ENCODE assay signal across 17 cellular contexts in the genomic region with DNA sequence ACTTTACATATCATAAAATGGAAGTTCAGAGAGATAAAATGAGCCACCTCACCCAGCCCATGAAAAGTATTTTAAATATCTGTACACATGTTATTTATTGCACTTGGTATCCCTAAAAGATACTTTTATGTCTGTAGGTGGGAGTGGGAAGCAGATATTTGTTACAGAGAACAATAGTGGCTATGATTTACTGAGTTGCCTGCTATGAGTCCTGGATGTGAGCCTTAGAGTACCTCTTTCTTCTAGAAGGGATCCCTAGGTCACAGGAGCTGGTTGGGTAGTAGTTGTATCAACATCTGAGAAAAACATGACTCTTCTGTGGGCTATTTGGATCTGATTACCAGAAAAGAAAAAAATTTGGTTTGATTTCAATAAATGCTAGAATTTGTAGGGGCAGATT. TPM values are rescaled to one million over a fixed set of nuclear protein-coding genes. Genes with fewer than 3 reads are reported as not detected.
A peak's percentile ranks its signal among the peaks of the same experiment; 100 is the strongest.
DNase-seq lines count a peak whose midpoint lies in the region; TF ChIP-seq lines count a peak whose summit lies in the region.
"Had no signal": no experiment of that assay in that cellular context is flagged by ENCODE, and none has a peak within 500 bp of the region (broad histone marks: within the 10 kb centered on the region; RNA-seq: fewer than 3 reads in every experiment).

No MANE protein-coding gene starts in this region.

- TF ChIP-seq POLR2A in uterus (IDR thresholded peaks at IDR 0.05), result no peak

- DNase-seq in SK-N-MC (ENCODE audit: low read depth, low spot score) (no peak), mesothelial cell of epicardium (ENCODE audit: low spot score in 2 of 2, unreplicated experiment in 2 of 2) (no peak), uterus (no peak), NCI-H526 (lab: John Stamatoyannopoulos, UW) (no peak), amygdala (lab: John Stamatoyannopoulos, UW) (no peak)
- DNase-seq in activated T-helper 2 cell treated with anti-CD3 and anti-CD28 coated beads, Interferon-gamma antibody, Interleukin-2, Interleukin-4, amounts not matched to agents 10 μg/mL and 5 μg/mL and 100 μg/mL, durations not matched to agents 14 hours and 24 hours and 36 hours (ENCODE audit: low spot score), result no peak
- DNase-seq: DMS 273 treated with DMSO at 0.1 percent for 48 hours, IMR-90, NCI-H1436 treated with DMSO at 0.1 percent for 48 hours, NCI-H2029 treated with DMSO at 0.1 percent for 48 hours, NCI-H82, PC-3, SIG-M5 had no signal

- H3K4me1 ChIP-seq in uterus, result no peaks in the 10 kb centered on the region
- H3K4me1 ChIP-seq: HAP-1 had no signal

- H3K9me3 Mint-ChIP-seq in brain (peaks cover 0 to 6% (median 0%) of the 10 kb centered on the region in 5 experiments), mesothelial cell of epicardium (no peaks in the 10 kb centered on the region)
- no peaks in the 10 kb centered on the region for H3K9me3 Mint-ChIP-seq in activated T-helper 2 cell treated with anti-CD3 and anti-CD28 coated beads, Interferon-gamma antibody, Interleukin-2, Interleukin-4, amounts not matched to agents 10 μg/mL and 5 μg/mL and 100 μg/mL, durations not matched to agents 14 hours and 24 hours and 36 hours

- H3K4me1 Mint-ChIP-seq in brain (peaks cover 15% of the 10 kb centered on the region), mesothelial cell of epicardium (peaks cover 26% of the 10 kb centered on the region)
- H3K4me1 Mint-ChIP-seq in activated T-helper 2 cell treated with anti-CD3 and anti-CD28 coated beads, Interferon-gamma antibody, Interleukin-2, Interleukin-4, amounts not matched to agents 10 μg/mL and 5 μg/mL and 100 μg/mL, durations not matched to agents 14 hours and 24 hours and 36 hours (ENCODE audit: low read depth), result peaks cover 4% of the 10 kb centered on the region

- H3K4me3 ChIP-seq in SK-N-MC (peak overlapping the region; percentile 63), uterus (no peak overlapping the region)
- H3K4me3 ChIP-seq: HAP-1 had no signal

- H3K27ac Mint-ChIP-seq in brain, result peak overlapping the region in 3 of 5 experiments; percentile 16 to 57 (median 16)
- H3K27ac Mint-ChIP-seq in mesothelial cell of epicardium, result peak overlapping the region; percentile 90
- H3K27ac Mint-ChIP-seq in activated T-helper 2 cell treated with anti-CD3 and anti-CD28 coated beads, Interferon-gamma antibody, Interleukin-2, Interleukin-4, amounts not matched to agents 10 μg/mL and 5 μg/mL and 100 μg/mL, durations not matched to agents 14 hours and 24 hours and 36 hours, result no peak overlapping the region
- H3K27ac Mint-ChIP-seq: CD14-positive monocyte had no signal

- no peak for TF ChIP-seq CTCF in brain (conservative IDR thresholded peaks at IDR 0.05)
- TF ChIP-seq CTCF in mesothelial cell of epicardium (IDR thresholded peaks at IDR 0.05; ENCODE audit: unreplicated experiment), result no peak
- no peak for TF ChIP-seq CTCF in uterus (IDR thresholded peaks at IDR 0.05)

- H3K9ac ChIP-seq in SK-N-MC (ENCODE audit: insufficient read length), result peak overlapping the region; percentile 48

- no peaks in the 10 kb centered on the region for H3K9me3 ChIP-seq in SK-N-MC (ENCODE audit: low read depth, low read length)
- H3K9me3 ChIP-seq in uterus, result no peaks in the 10 kb centered on the region
- H3K9me3 ChIP-seq: HAP-1 had no signal

- H3K36me3 Mint-ChIP-seq in brain, result no peaks in the 10 kb centered on the region
- no peaks in the 10 kb centered on the region for H3K36me3 Mint-ChIP-seq in mesothelial cell of epicardium
- H3K36me3 Mint-ChIP-seq in activated T-helper 2 cell treated with anti-CD3 and anti-CD28 coated beads, Interferon-gamma antibody, Interleukin-2, Interleukin-4, amounts not matched to agents 10 μg/mL and 5 μg/mL and 100 μg/mL, durations not matched to agents 14 hours and 24 hours and 36 hours (ENCODE audit: low read depth), result no peaks in the 10 kb centered on the region
- H3K36me3 Mint-ChIP-seq: CD14-positive monocyte had no signal

- H3K36me3 ChIP-seq in SK-N-MC (ENCODE audit: insufficient read depth, low read length) (no peaks in the 10 kb centered on the region), uterus (no peaks in the 10 kb centered on the region)
- H3K36me3 ChIP-seq: HAP-1 had no signal

- H3K4me3 Mint-ChIP-seq in brain, result peak overlapping the region in 1 of 5 experiments; percentile 17
- H3K4me3 Mint-ChIP-seq in mesothelial cell of epicardium, result no peak overlapping the region
- no peak overlapping the region for H3K4me3 Mint-ChIP-seq in activated T-helper 2 cell treated with anti-CD3 and anti-CD28 coated beads, Interferon-gamma antibody, Interleukin-2, Interleukin-4, amounts not matched to agents 10 μg/mL and 5 μg/mL and 100 μg/mL, durations not matched to agents 14 hours and 24 hours and 36 hours (ENCODE audit: low read depth)
- H3K4me3 Mint-ChIP-seq: CD14-positive monocyte had no signal

- H3K27me3 Mint-ChIP-seq in brain (no peaks in the 10 kb centered on the region), mesothelial cell of epicardium (ENCODE audit: low read depth) (no peaks in the 10 kb centered on the region)
- H3K27me3 Mint-ChIP-seq in activated T-helper 2 cell treated with anti-CD3 and anti-CD28 coated beads, Interferon-gamma antibody, Interleukin-2, Interleukin-4, amounts not matched to agents 10 μg/mL and 5 μg/mL and 100 μg/mL, durations not matched to agents 14 hours and 24 hours and 36 hours (ENCODE audit: low read depth), result peaks cover 5% of the 10 kb centered on the region

- peak overlapping the region; percentile 77 for H3K27ac ChIP-seq in SK-N-MC
- H3K27ac ChIP-seq in uterus, result peak overlapping the region; percentile 46 to 51
- H3K27ac ChIP-seq: RWPE1 had no signal

- intact Hi-C loops in uterus (cut with DNase I; ENCODE audit: low total_unique reads), result no loop called here
- intact Hi-C loops in activated T-helper 2 cell treated with anti-CD3 and anti-CD28 coated beads, Interferon-gamma antibody, Interleukin-2, Interleukin-4, amounts not matched to agents 10 μg/mL and 5 μg/mL and 100 μg/mL, durations not matched to agents 14 hours and 24 hours and 36 hours (cut with micrococcal nuclease), result no loop called here

- H3K27me3 ChIP-seq in uterus, result no peaks in the 10 kb centered on the region

RNA-seq across cellular contexts. Expression of gene EIF2S2, which starts 52.5 kb away (rescaled TPM):
- polyA plus RNA-seq in brain (ENCODE audit: insufficient read depth, low read depth, low replicate concordance), result 56.2 TPM
- total RNA-seq in mesothelial cell of epicardium (45.5 to 46.7 TPM (median 46.1 TPM) in 3 replicates), uterus (10 to 100 TPM; 18.7 to 46.9 (median 37.6) TPM)
- 96.0 and 97.6 TPM in 2 replicates for total RNA-seq in activated T-helper 2 cell treated with anti-CD3 and anti-CD28 coated beads, Interferon-gamma antibody, Interleukin-2, Interleukin-4, amounts not matched to agents 10 μg/mL and 5 μg/mL and 100 μg/mL, durations not matched to agents 14 hours and 24 hours and 36 hours
